Comparison of ENCODE assay signal across 16 cellular contexts in the genomic region with DNA sequence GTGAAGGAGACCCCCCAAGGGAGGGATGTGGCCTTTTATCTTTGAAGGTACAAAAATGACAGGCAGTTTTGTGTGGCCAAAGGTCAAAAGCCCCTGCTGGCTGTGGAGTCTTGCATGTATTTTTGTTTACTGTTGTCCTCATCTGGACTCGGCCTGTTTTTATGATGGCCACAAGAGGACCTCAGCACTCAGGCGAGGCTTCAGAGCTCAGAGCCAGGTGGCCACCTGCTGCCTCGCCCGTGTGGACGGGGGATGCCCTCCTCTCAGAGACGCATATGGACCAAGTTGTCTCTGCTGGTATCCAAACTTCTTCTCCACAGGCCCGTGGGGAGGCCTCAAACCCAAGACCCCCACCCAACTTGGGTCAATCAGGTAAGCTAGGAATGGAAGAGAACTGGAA.
DNase-seq lines count a peak whose midpoint lies in the region; ATAC-seq, FAIRE-seq and TF ChIP-seq lines count a peak whose summit lies in the region.
"Had no signal": no experiment of that assay in that cellular context is flagged by ENCODE, and none has a peak within 500 bp of the region (broad histone marks: within the 10 kb centered on the region; RNA-seq: fewer than 3 reads in every experiment).

No MANE protein-coding gene starts in this region.

- H3K27me3 Mint-ChIP-seq in WTC11 (ENCODE audit: low read depth), result peaks cover 6% of the 10 kb centered on the region

- intact Hi-C loops in HCT116 (cut with micrococcal nuclease) (loop anchor here (2.0 kb wide), 1 partner anchor 155 kb away; no protein-coding TSS in a partner anchor), HepG2 (cut with micrococcal nuclease; ENCODE audit: unreplicated experiment) (loop anchor here (1.0 to 2.0 kb wide), 4 partner anchors 63 to 155 kb away; no protein-coding TSS in a partner anchor)

- H3K27ac Mint-ChIP-seq in WTC11, result no peak overlapping the region
- H3K27ac Mint-ChIP-seq: activated CD4-positive, alpha-beta T cell treated with anti-CD3 and anti-CD28 coated beads for 36 hours had no signal

- no peaks in the 10 kb centered on the region for H4K20me1 ChIP-seq in HCT116 (ENCODE audit: insufficient read depth)
- no peaks in the 10 kb centered on the region for H4K20me1 ChIP-seq in HepG2 (ENCODE audit: insufficient read depth, low read length)

- BruUV-seq in HCT116 (replicated peaks; lab: Mats Ljungman, UMichigan) (no TSS peak), HepG2 (replicated peaks; lab: Mats Ljungman, UMichigan) (no TSS peak)

- H3K27me3 ChIP-seq in HCT116 (ENCODE audit: insufficient read depth, low read length) (no peaks in the 10 kb centered on the region), HepG2 (ENCODE audit: control insufficient read depth in 1 of 2, insufficient read depth in 2 of 2, low read length in 2 of 2) (no peaks in the 10 kb centered on the region)
- H3K27me3 ChIP-seq: thyroid gland had no signal

- no peak overlapping the region for H3K4me2 ChIP-seq in HCT116 (ENCODE audit: low read length)
- peak overlapping the region; percentile 80 for H3K4me2 ChIP-seq in HepG2 (ENCODE audit: low read depth, low read length)

- no peak for DNase-seq in HCT116 (ENCODE audit: low read depth, low spot score)
- DNase-seq in WTC11 (ENCODE audit: low spot score), result peak; percentile 57
- peak; percentile 63 for DNase-seq in HepG2 (ENCODE audit: low spot score)
- DNase-seq in stimulated activated CD4-positive, alpha-beta T cell treated with anti-CD3 and anti-CD28 coated beads, Interleukin-4, amount 100 ng/mL, for 24 hours, result no peak
- DNase-seq in activated CD4-positive, CD25-positive, alpha-beta regulatory T cell treated with anti-CD3 and anti-CD28 coated beads, Interleukin-2, amount 50 U/mL, for 72 hours, result no peak
- DNase-seq in retina, result no peak
- DNase-seq: activated CD4-positive, alpha-beta T cell treated with anti-CD3 and anti-CD28 coated beads for 36 hours; activated T-cell treated with anti-CD3 and anti-CD28 coated beads, Interleukin-2, amount 50 U/mL, for 1 hour; hippocampal formation; IMR-90; NCI-H2029; SW 1271; thyroid gland had no signal

- TF ChIP-seq CTCF in 22Rv1 (IDR thresholded peaks at IDR 0.05) (peak; percentile 58), HCT116 (IDR thresholded peaks at IDR 0.05 in 2 of 3, conservative IDR thresholded peaks at IDR 0.05 in 1 of 3; ENCODE audit: borderline replicate concordance in 1 of 3, insufficient read depth in 1 of 3, low read depth in 2 of 3, low read length in 2 of 3) (peak in 2 of 3 experiments; percentile 48 to 53; a peak in 4 of 6 replicates), WTC11 (IDR thresholded peaks at IDR 0.05) (0 out of 2 replicates have a peak, but pooled peaks have one; percentile 15), HepG2 (CRISPR knock-in tag; IDR thresholded peaks at IDR 0.05) (peak; percentile 91)

- H3K4me3 Mint-ChIP-seq in WTC11, result no peak overlapping the region
- H3K4me3 Mint-ChIP-seq: activated CD4-positive, alpha-beta T cell treated with anti-CD3 and anti-CD28 coated beads for 36 hours had no signal

- H3K36me3 Mint-ChIP-seq in WTC11, result peaks cover 9% of the 10 kb centered on the region; the same call in 1 of the 2 replicates

- H3K27ac ChIP-seq in 22Rv1 (no peak overlapping the region), HCT116 (ENCODE audit: low read depth, low read length) (no peak overlapping the region), HepG2 (ENCODE audit: extremely low read length, insufficient read depth, low read length) (peak overlapping the region; percentile 59)
- H3K27ac ChIP-seq: thyroid gland had no signal

- H3K36me3 ChIP-seq in HCT116 (ENCODE audit: control insufficient read depth in 1 of 2, insufficient read depth in 2 of 2, low read length in 2 of 2) (no peaks in the 10 kb centered on the region), HepG2 (replicated peaks in 1 of 2; ENCODE audit: control insufficient read depth in 1 of 2, insufficient read depth in 2 of 2, low read length in 2 of 2) (no peaks in the 10 kb centered on the region)
- H3K36me3 ChIP-seq: thyroid gland had no signal

- H3K79me2 ChIP-seq in HCT116 (ENCODE audit: insufficient read depth, low read length) (no peaks in the 10 kb centered on the region), HepG2 (ENCODE audit: insufficient read depth, low read length) (no peaks in the 10 kb centered on the region)

- no peaks in the 10 kb centered on the region for H3K9me2 ChIP-seq in HCT116 (ENCODE audit: insufficient read depth)

- in situ Hi-C loops in HepG2 (cut with HindIII; ENCODE audit: extremely low pct_ligation_motif_present, low pct_unique_long_range_greater_than_20kb), result no loop called here

- whole genome bisulfite sequencing in HepG2 (ENCODE audit: low lambda C conversion rate), result 3% methylated on average over 7 of the region's 7 CpGs

- H3K9ac ChIP-seq in HCT116 (ENCODE audit: low read length), result no peak overlapping the region
- H3K9ac ChIP-seq in HepG2 (ENCODE audit: insufficient read depth, low read depth, low read length), result peak overlapping the region; percentile 40; the same call in 1 of the 2 replicates

- TF ChIP-seq RAD21 in HCT116 (IDR thresholded peaks at IDR 0.05; ENCODE audit: low read depth) (peak; percentile 49), HepG2 (CRISPR knock-in tag; IDR thresholded peaks at IDR 0.05) (peak; percentile 93)

- RAD21 ChIA-PET in HCT116 (lab: Charles Lee; ENCODE audit: low non-redundant PET in 1 of 2, low total read pairs in 2 of 2, uncharacterized antibody in 2 of 2, unreplicated experiment in 2 of 2), result no interaction called here

- H3K4me3 ChIP-seq in HCT116 (replicated peaks in 1 of 2; ENCODE audit: low read depth in 1 of 2, low read length in 2 of 2), result no peak overlapping the region
- H3K4me3 ChIP-seq in HepG2 (replicated peaks in 1 of 3; ENCODE audit: insufficient read depth in 1 of 3, low read depth in 2 of 3, low read length in 3 of 3), result peak overlapping the region in 2 of 3 experiments; percentile 25 to 45; a peak in 1 of 6 replicates
- H3K4me3 ChIP-seq: thyroid gland had no signal

- ATAC-seq in HCT116 (peak; percentile 82), WTC11 (peak; percentile 91), HepG2 (peak; percentile 85), HG03378 (IDR thresholded peaks at IDR 0.05; ENCODE audit: unreplicated experiment) (no peak)
- ATAC-seq: activated CD4-positive, alpha-beta T cell treated with anti-CD3 and anti-CD28 coated beads for 36 hours; esophagus mucosa had no signal

- TF ChIP-seq POLR2A in HCT116 (IDR thresholded peaks at IDR 0.05; ENCODE audit: borderline replicate concordance, extremely low read depth, insufficient read depth, insufficient read length) (no peak), HepG2 (IDR thresholded peaks at IDR 0.05; ENCODE audit: insufficient read depth in 1 of 2, low read depth in 2 of 2, low read length in 2 of 2) (no peak)

- peak; percentile 21 for FAIRE-seq in HepG2 (lab: Jason Lieb, UNC)

- H3K4me1 ChIP-seq in HCT116 (ENCODE audit: control insufficient read depth in 1 of 2, insufficient read depth in 2 of 2, low read length in 2 of 2) (no peaks in the 10 kb centered on the region), HepG2 (ENCODE audit: insufficient read depth, low read length) (peaks cover 59% of the 10 kb centered on the region)

- H3K9me3 Mint-ChIP-seq in WTC11, result peaks cover 25% of the 10 kb centered on the region

- CTCF ChIA-PET in HCT116 (lab: Charles Lee) (no interaction called here), WTC11 (lab: Charles Lee) (interaction anchor here (0.6 to 1.8 kb wide), 12 partner anchors 22 to 154 kb away, joined by 3 to 20 read pairs (median 4); no protein-coding TSS in a partner anchor), HepG2 (lab: Yijun Ruan, JAX; ENCODE audit: low intra/inter-chr PET ratio, low total read pairs) (interaction anchor here (0.7 to 2.2 kb wide), 3 partner anchors 114 to 155 kb away, joined by 3 to 21 read pairs (median 3); no protein-coding TSS in a partner anchor)

- H3K9me3 ChIP-seq in HCT116 (ENCODE audit: control insufficient read depth in 1 of 2, insufficient read depth in 1 of 2, low read depth in 1 of 2, low read length in 2 of 2), result no peaks in the 10 kb centered on the region
- no peaks in the 10 kb centered on the region for H3K9me3 ChIP-seq in HepG2 (ENCODE audit: low read length)
- H3K9me3 ChIP-seq: thyroid gland had no signal

- TF ChIP-seq EP300 in HepG2 (IDR thresholded peaks at IDR 0.05; ENCODE audit: low read depth in 2 of 2, low read length in 2 of 2), result no peak
- TF ChIP-seq EP300 in HepG2 (CRISPR knock-in tag; IDR thresholded peaks at IDR 0.05; ENCODE audit: borderline replicate concordance), result no peak

- H2AFZ ChIP-seq in HCT116 (ENCODE audit: low read depth, low read length, poor library complexity, severe bottlenecking) (no peak overlapping the region), HepG2 (ENCODE audit: low read length) (no peak overlapping the region)

- POLR2A ChIA-PET in HCT116 (lab: Charles Lee) (no interaction called here), WTC11 (lab: Charles Lee) (interaction anchor here (0.5 kb wide), 2 partner anchors 154 to 342 kb away, joined by 3 to 6 read pairs; no protein-coding TSS in a partner anchor), HepG2 (lab: Yijun Ruan, JAX) (interaction anchor here (0.8 to 3.4 kb wide), 7 partner anchors 46 to 125 kb away, joined by 3 to 11 read pairs (median 3); no protein-coding TSS in a partner anchor)

- H3K4me1 Mint-ChIP-seq in WTC11, result peaks cover 17% of the 10 kb centered on the region; the same call in 1 of the 2 replicates
- H3K4me1 Mint-ChIP-seq: activated CD4-positive, alpha-beta T cell treated with anti-CD3 and anti-CD28 coated beads for 36 hours had no signal

TF ChIP-seq in HCT116, 20 proteins besides CTCF, POLR2A, EP300 and RAD21 (continues in another document):
- TF ChIP-seq EGR1 (IDR thresholded peaks at IDR 0.05; ENCODE audit: low read depth) (no peak), EZH2phosphoT487 (IDR thresholded peaks at IDR 0.05; ENCODE audit: borderline replicate concordance) (no peak), ZNF274 (IDR thresholded peaks at IDR 0.05; ENCODE audit: low read depth, low read length) (no peak), SP1 (IDR thresholded peaks at IDR 0.05; ENCODE audit: low read depth) (no peak), TCF7L2 (IDR thresholded peaks at IDR 0.05; ENCODE audit: borderline replicate concordance, extremely low read depth, insufficient read depth, insufficient read length) (no peak)

TF ChIP-seq in WTC11, 78 proteins besides CTCF, POLR2A, EP300 and RAD21 (continues in another document):
- no peak for TF ChIP-seq FOXK1 (CRISPR knock-in tag; IDR thresholded peaks at IDR 0.05)
- TF ChIP-seq, protein P1, sequence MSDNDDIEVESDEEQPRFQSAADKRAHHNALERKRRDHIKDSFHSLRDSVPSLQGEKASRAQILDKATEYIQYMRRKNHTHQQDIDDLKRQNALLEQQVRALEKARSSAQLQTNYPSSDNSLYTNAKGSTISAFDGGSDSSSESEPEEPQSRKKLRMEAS (CRISPR knock-in tag; IDR thresholded peaks at IDR 0.05), result no peak; the same call in 1 of the 2 replicates

TF ChIP-seq in HepG2, 621 proteins besides CTCF, POLR2A, EP300 and RAD21 (continues in another document):
- peak; percentile 62; the same call in 1 of the 2 replicates for TF ChIP-seq TGIF2 (CRISPR knock-in tag; IDR thresholded peaks at IDR 0.05)
- 0 out of 2 replicates have a peak, but pooled peaks have one; percentile 54 for TF ChIP-seq AHR (CRISPR knock-in tag; IDR thresholded peaks at IDR 0.05)
- TF ChIP-seq ZNF672 (CRISPR knock-in tag; IDR thresholded peaks at IDR 0.05), result no peak
- TF ChIP-seq ZNF263 (CRISPR knock-in tag; IDR thresholded peaks at IDR 0.05), result peak; percentile 58; the same call in 1 of the 2 replicates
- no peak for TF ChIP-seq MED13 (CRISPR knock-in tag; IDR thresholded peaks at IDR 0.05)

Comparison
In these comparisons a context has a peak if more than half of its experiments do, and no peak if none do; other contexts are left out.
1. CTCF ChIP-seq: peak in every context shown above with its lines; median percentile 91 in HepG2; 58 in 22Rv1; 50 in HCT116; 15 in WTC11.
2. DNase-seq: peak in WTC11 (single experiment) and HepG2 (single experiment); none in HCT116 (single experiment), stimulated activated CD4-positive, alpha-beta T cell treated with anti-CD3 and anti-CD28 coated beads, Interleukin-4, amount 100 ng/mL, for 24 hours (single experiment), activated CD4-positive, CD25-positive, alpha-beta regulatory T cell treated with anti-CD3 and anti-CD28 coated beads, Interleukin-2, amount 50 U/mL, for 72 hours (single experiment) and retina (single experiment).
3. H3K4me3 ChIP-seq: peak in HepG2 (2 of 3); none in HCT116 (0 of 2).